Comparison of ENCODE assay signal across 23 cellular contexts in the genomic region with DNA sequence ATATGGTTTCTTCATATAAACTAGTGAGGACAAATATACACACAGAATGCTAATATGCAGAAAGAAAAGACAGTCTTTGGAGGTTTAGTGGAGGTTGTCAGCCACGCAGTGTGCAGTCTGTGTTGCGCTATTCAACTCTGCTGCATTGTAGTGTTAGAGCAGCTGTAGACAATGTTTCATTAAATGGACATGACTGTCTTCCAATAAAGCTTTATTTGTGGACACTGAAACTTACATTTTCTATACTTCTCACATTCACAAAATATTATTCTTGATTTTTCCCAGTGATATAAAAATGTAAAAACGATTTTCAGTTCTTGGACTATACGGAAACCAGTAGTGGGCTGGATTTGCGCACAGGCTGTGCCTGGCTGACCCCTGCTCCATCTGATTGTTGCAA.
"Had no signal": no experiment of that assay in that cellular context is flagged by ENCODE, and none has a peak within 500 bp of the region (broad histone marks: within the 10 kb centered on the region; RNA-seq: fewer than 3 reads in every experiment).

No MANE protein-coding gene starts in this region.

- H3K4me3 ChIP-seq: MG63, Peyer's patch, SJSA1, SK-N-MC had no signal

- H3K9me3 ChIP-seq: MG63, Peyer's patch, SJSA1 had no signal

- H3K27me3 ChIP-seq: MG63, Peyer's patch, SJSA1 had no signal

- H3K4me1 ChIP-seq: Peyer's patch, SJSA1 had no signal

- DNase-seq: Karpas-422, KG1, MG63, NCI-H1092 treated with DMSO at 0.1 percent for 48 hours, NCI-H1436, NCI-H187, NCI-H2029, NCI-H2081 treated with DMSO at 0.1 percent for 48 hours, NCI-H2171, NCI-H226, NCI-H446, NCI-H510A, NCI-H524 treated with DMSO at 0.1 percent for 48 hours, NCI-H69, NCI-H774, PC-3, Peyer's patch, Right ventricle myocardium superior, RPMI8226, SIG-M5, T-helper 2 cell had no signal

- H3K27ac ChIP-seq: Peyer's patch, SJSA1, SK-N-MC had no signal

- ATAC-seq: PC-3 had no signal
